Comparison of ENCODE assay signal across 1 cellular context in genomic region chr14:102055181-102055901, GRCh38.
TF ChIP-seq lines count a peak whose summit lies in the region.

No MANE protein-coding gene starts in this region.

TF ChIP-seq in IMR-90, 13 proteins besides CTCF, POLR2A, EP300 and RAD21 (continued from another document):
- TF ChIP-seq FOS (IDR thresholded peaks at IDR 0.05; ENCODE audit: low read depth, low read length) (no peak), SMC3 (IDR thresholded peaks at IDR 0.05; ENCODE audit: low read depth, low read length) (no peak), MAFK (IDR thresholded peaks at IDR 0.05; ENCODE audit: low read depth, low read length) (no peak), CEBPB (IDR thresholded peaks at IDR 0.05; ENCODE audit: low read depth, low read length) (peak; percentile 48; the same call in 1 of the 2 replicates), RFX5 (IDR thresholded peaks at IDR 0.05; ENCODE audit: low read depth, low read length) (no peak), ELK1 (IDR thresholded peaks at IDR 0.05; ENCODE audit: borderline replicate concordance, low read depth, low read length) (no peak)
